In the genomic region with DNA sequence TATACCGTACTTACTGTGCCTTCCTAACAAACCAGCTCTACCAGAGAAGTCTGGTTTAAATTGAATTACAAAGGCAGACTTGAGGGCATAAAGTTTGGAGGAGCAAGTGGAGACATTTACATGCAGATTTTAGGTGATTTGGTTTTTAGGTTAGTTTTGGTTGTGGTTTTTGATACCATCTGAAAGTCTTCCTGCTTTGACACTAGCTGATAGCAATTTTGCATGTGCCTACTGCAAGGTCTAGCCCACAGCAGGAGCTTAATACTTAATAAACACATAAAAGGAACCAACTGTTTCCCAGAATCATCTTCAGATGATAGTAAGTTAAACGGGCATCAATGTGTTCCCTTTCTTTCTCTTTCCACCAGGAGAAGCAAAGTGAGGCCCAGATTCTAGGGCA, we compare ENCODE assay signal across 26 cellular contexts. TPM values are rescaled to one million over a fixed set of nuclear protein-coding genes. Genes with fewer than 3 reads are reported as not detected.
"Had no signal": no experiment of that assay in that cellular context is flagged by ENCODE, and none has a peak within 500 bp of the region (broad histone marks: within the 10 kb centered on the region; RNA-seq: fewer than 3 reads in every experiment).

No MANE protein-coding gene starts in this region.

- H3K27ac Mint-ChIP-seq: activated naive CD4-positive, alpha-beta T cell treated with anti-CD3 and anti-CD28 coated beads, Interleukin-2, amount 50 U/mL, for 72 hours; dendritic cell treated with granulocyte-macrophage colony-stimulating factor and Interleukin-4, amounts not matched to agents 40 ng/mL and 50 ng/mL, for 4 days; nephron; WTC11 had no signal

- H3K27ac ChIP-seq: brain microvascular endothelial cell, foreskin keratinocyte, left ventricle myocardium inferior, prostate gland, tibial nerve, uterus had no signal

- DNase-seq: activated CD4-positive, alpha-beta T cell treated with anti-CD3 and anti-CD28 coated beads for 4 hours; activated effector memory CD4-positive, alpha-beta T cell treated with Interleukin-2 at 50 U/mL for 16 hours; activated T-cell treated with anti-CD3 and anti-CD28 coated beads, Interleukin-2, amount 50 U/mL, for 4 hours; anterior cingulate cortex; brain microvascular endothelial cell; cerebellar nuclear complex; effector memory CD4-positive, alpha-beta T cell; foreskin keratinocyte; glutamatergic neuron; hypothalamus; left ventricle myocardium inferior; occipital lobe; right cardiac atrium; stimulated activated CD4-positive, alpha-beta T cell treated with anti-CD3 and anti-CD28 coated beads, Interleukin-15, amount 100 ng/mL, for 24 hours; stimulated activated CD4-positive, alpha-beta T cell treated with anti-CD3 and anti-CD28 coated beads, Interleukin-4, amount 100 ng/mL, for 24 hours; substantia nigra; uterus had no signal

- H3K4me1 ChIP-seq: left ventricle myocardium inferior, prostate gland, uterus had no signal

- H3K9me3 Mint-ChIP-seq: activated T-cell treated with anti-CD3 and anti-CD28 coated beads, Interleukin-2, amount 50 U/mL, for 4 hours; dendritic cell treated with granulocyte-macrophage colony-stimulating factor and Interleukin-4, amounts not matched to agents 40 ng/mL and 50 ng/mL, for 4 days; nephron had no signal

- H3K4me3 Mint-ChIP-seq: activated T-cell treated with anti-CD3 and anti-CD28 coated beads, Interleukin-2, amount 50 U/mL, for 4 hours; dendritic cell treated with granulocyte-macrophage colony-stimulating factor and Interleukin-4, amounts not matched to agents 40 ng/mL and 50 ng/mL, for 4 days; nephron; WTC11 had no signal

- ATAC-seq: activated naive CD4-positive, alpha-beta T cell treated with anti-CD3 and anti-CD28 coated beads, Interleukin-2, amount 50 U/mL, for 72 hours; activated T-cell treated with anti-CD3 and anti-CD28 coated beads, Interleukin-2, amount 50 U/mL, for 4 hours; foreskin keratinocyte; right cardiac atrium; WTC11 had no signal

- H3K9me3 ChIP-seq: left ventricle myocardium inferior, prostate gland, tibial nerve, uterus had no signal

- H3K27me3 ChIP-seq: brain microvascular endothelial cell, foreskin keratinocyte had no signal

- H3K36me3 Mint-ChIP-seq: activated naive CD4-positive, alpha-beta T cell treated with anti-CD3 and anti-CD28 coated beads, Interleukin-2, amount 50 U/mL, for 72 hours; WTC11 had no signal

- H3K4me3 ChIP-seq: left ventricle myocardium inferior, prostate gland, skin epidermis, tibial nerve, uterus had no signal

- H3K36me3 ChIP-seq: brain microvascular endothelial cell, left ventricle myocardium inferior, prostate gland, tibial nerve, uterus had no signal

RNA-seq across cellular contexts. Expression of a gene that starts 3.4 kb away (rescaled TPM):
- total RNA-seq: activated naive CD4-positive, alpha-beta T cell treated with anti-CD3 and anti-CD28 coated beads, Interleukin-2, amount 50 U/mL, for 72 hours; mononuclear cell; prostate gland; WTC11 had no signal

RNA-seq across cellular contexts. Expression of a gene that starts 35.2 kb away (rescaled TPM):
- total RNA-seq: foreskin keratinocyte, kidney epithelial cell, occipital lobe, WTC11 had no signal
- polyA plus RNA-seq: foreskin keratinocyte had no signal
